10 cellular contexts compared by ENCODE assay signal in genomic region chr2:168705534-168706470, GRCh38.
DNase-seq lines count a peak whose midpoint lies in the region; ATAC-seq, FAIRE-seq and TF ChIP-seq lines count a peak whose summit lies in the region.
"Had no signal": no experiment of that assay in that cellular context is flagged by ENCODE, and none has a peak within 500 bp of the region (broad histone marks: within the 10 kb centered on the region; RNA-seq: fewer than 3 reads in every experiment).

No MANE protein-coding gene starts in this region.

- H3K4me1 Mint-ChIP-seq in activated CD4-positive, alpha-beta memory T cell treated with anti-CD3 and anti-CD28 coated beads, Interleukin-2, amount 10 ng/mL, durations not matched to agents 7 days and 5 days, result no peaks in the 10 kb centered on the region

- CTCF ChIA-PET in activated CD4-positive, alpha-beta memory T cell treated with anti-CD3 and anti-CD28 coated beads, Interleukin-2, amount 10 ng/mL, durations not matched to agents 7 days and 5 days (lab: Charles Lee), result interaction anchor here (0.6 to 2.5 kb wide), 6 partner anchors 13 to 1376 kb away, joined by 3 to 7 read pairs (median 6); no protein-coding TSS in a partner anchor

- no peaks in the 10 kb centered on the region for H3K9me2 ChIP-seq in neural cell (ENCODE audit: insufficient read depth, low read length)

- H3K36me3 Mint-ChIP-seq in activated CD4-positive, alpha-beta memory T cell treated with anti-CD3 and anti-CD28 coated beads, Interleukin-2, amount 10 ng/mL, durations not matched to agents 7 days and 5 days (ENCODE audit: low read depth), result no peaks in the 10 kb centered on the region

- no peaks in the 10 kb centered on the region for H3K9me3 ChIP-seq in neural cell (ENCODE audit: low read length)

- no peak overlapping the region for H3K9ac ChIP-seq in neural cell (ENCODE audit: low read length)

- FAIRE-seq in colon (lab: Jason Lieb, UNC), result peak; percentile 75

- no peaks in the 10 kb centered on the region for H3K36me3 ChIP-seq in neural cell (ENCODE audit: insufficient read depth, low read length)

- H3K27me3 ChIP-seq in neural cell (ENCODE audit: insufficient read depth, low read depth, low read length), result no peaks in the 10 kb centered on the region

- TF ChIP-seq CTCF in GM12872 (IDR thresholded peaks at IDR 0.05; ENCODE audit: insufficient read depth, low read depth, low read length), result peak; percentile 35; the same call in 1 of the 3 replicates
- no peak for TF ChIP-seq CTCF in neural cell (IDR thresholded peaks at IDR 0.05; ENCODE audit: poor library complexity, severe bottlenecking)

- ATAC-seq in GM18519 (IDR thresholded peaks at IDR 0.05; ENCODE audit: low FRiP score, unreplicated experiment), result no peak

- no peak overlapping the region for H3K27ac ChIP-seq in neural cell (ENCODE audit: low read length)
- H3K27ac ChIP-seq: epithelial cell of prostate had no signal

- H3K4me2 ChIP-seq in neural cell (ENCODE audit: low read length), result no peak overlapping the region

- H3K79me2 ChIP-seq in neural cell (replicated peaks; ENCODE audit: insufficient read depth, low read length), result no peaks in the 10 kb centered on the region

- H3F3A ChIP-seq in neural cell (ENCODE audit: insufficient read depth, low read length, poor library complexity, severe bottlenecking), result no peaks in the 10 kb centered on the region

- H3K27ac Mint-ChIP-seq in activated CD4-positive, alpha-beta memory T cell treated with anti-CD3 and anti-CD28 coated beads, Interleukin-2, amount 10 ng/mL, durations not matched to agents 7 days and 5 days, result no peak overlapping the region
- H3K27ac Mint-ChIP-seq: T-helper 1 cell treated with Interleukin-12 subunit alpha and Interleukin-12 subunit beta and Interleukin-4 antibody, amounts not matched to agents 30 μg/mL and 1 μg/mL, for 36 hours had no signal

- no peaks in the 10 kb centered on the region for H3K9me3 Mint-ChIP-seq in activated CD4-positive, alpha-beta memory T cell treated with anti-CD3 and anti-CD28 coated beads, Interleukin-2, amount 10 ng/mL, durations not matched to agents 7 days and 5 days
- H3K9me3 Mint-ChIP-seq: T-helper 1 cell treated with Interleukin-12 subunit alpha and Interleukin-12 subunit beta and Interleukin-4 antibody, amounts not matched to agents 30 μg/mL and 1 μg/mL, for 36 hours had no signal

- TF ChIP-seq EP300 in neural cell (conservative IDR thresholded peaks at IDR 0.05; ENCODE audit: poor library complexity, severe bottlenecking), result no peak

- H3K4me3 Mint-ChIP-seq in activated CD4-positive, alpha-beta memory T cell treated with anti-CD3 and anti-CD28 coated beads, Interleukin-2, amount 10 ng/mL, durations not matched to agents 7 days and 5 days, result no peak overlapping the region
- H3K4me3 Mint-ChIP-seq: T-helper 1 cell treated with Interleukin-12 subunit alpha and Interleukin-12 subunit beta and Interleukin-4 antibody, amounts not matched to agents 30 μg/mL and 1 μg/mL, for 36 hours had no signal

- H3K27me3 Mint-ChIP-seq in activated CD4-positive, alpha-beta memory T cell treated with anti-CD3 and anti-CD28 coated beads, Interleukin-2, amount 10 ng/mL, durations not matched to agents 7 days and 5 days, result no peaks in the 10 kb centered on the region

- H2AFZ ChIP-seq in neural cell (ENCODE audit: low read depth, low read length), result no peak overlapping the region

- peak; percentile 9 for DNase-seq in M059J (ENCODE audit: low read depth)
- DNase-seq in NCI-H2029 (lab: John Stamatoyannopoulos, UW), result no peak
- DNase-seq in activated CD4-positive, alpha-beta memory T cell treated with anti-CD3 and anti-CD28 coated beads, Interleukin-2, amount 10 ng/mL, durations not matched to agents 7 days and 5 days, result no peak
- DNase-seq in activated CD4-positive, CD25-positive, alpha-beta regulatory T cell (lab: John Stamatoyannopoulos, UW), result no peak

- POLR2A ChIA-PET in activated CD4-positive, alpha-beta memory T cell treated with anti-CD3 and anti-CD28 coated beads, Interleukin-2, amount 10 ng/mL, durations not matched to agents 7 days and 5 days (lab: Charles Lee), result no interaction called here

- H4K20me1 ChIP-seq in neural cell (ENCODE audit: insufficient read depth), result no peaks in the 10 kb centered on the region

- no peak overlapping the region for H3K4me3 ChIP-seq in neural cell (ENCODE audit: low read length)

- peak; percentile 11 for TF ChIP-seq RAD21 in neural cell (conservative IDR thresholded peaks at IDR 0.05)

TF ChIP-seq in neural cell, 6 proteins besides CTCF, POLR2A, EP300 and RAD21:
- TF ChIP-seq POLR2AphosphoS5 (IDR thresholded peaks at IDR 0.05), result no peak
- TF ChIP-seq SMC3 (conservative IDR thresholded peaks at IDR 0.05; ENCODE audit: poor library complexity), result no peak
- no peak for TF ChIP-seq TAF1 (IDR thresholded peaks at IDR 0.05; ENCODE audit: low read depth)
- TF ChIP-seq REST (IDR thresholded peaks at IDR 0.05; ENCODE audit: borderline replicate concordance), result no peak
- TF ChIP-seq MXI1 (conservative IDR thresholded peaks at IDR 0.05; ENCODE audit: poor library complexity, severe bottlenecking), result no peak
- no peak for TF ChIP-seq EZH2 (IDR thresholded peaks at IDR 0.05; ENCODE audit: borderline replicate concordance, insufficient read depth, low read length, poor library complexity, severe bottlenecking)
